12 cellular contexts compared by ENCODE assay signal in genomic region chr16:11561856-11562255, GRCh38. TPM values are rescaled to one million over a fixed set of nuclear protein-coding genes. Genes with fewer than 3 reads are reported as not detected.
DNase-seq lines count a peak whose midpoint lies in the region; ATAC-seq lines count a peak whose summit lies in the region.
"Had no signal": no experiment of that assay in that cellular context is flagged by ENCODE, and none has a peak within 500 bp of the region (broad histone marks: within the 10 kb centered on the region; RNA-seq: fewer than 3 reads in every experiment).

No MANE protein-coding gene starts in this region.

- no peaks in the 10 kb centered on the region for H3K9me3 ChIP-seq in thymus (ENCODE audit: control insufficient read depth)

- peaks cover 64% of the 10 kb centered on the region for H3K4me1 Mint-ChIP-seq in activated CD4-positive, alpha-beta T cell treated with anti-CD3 and anti-CD28 coated beads, Interleukin-2, amount 10 ng/mL, durations not matched to agents 24 days and 14 days
- H3K4me1 Mint-ChIP-seq in activated naive CD8-positive, alpha-beta T cell treated with anti-CD3 and anti-CD28 coated beads, Interleukin-2, amount 10 ng/mL, durations not matched to agents 7 days and 5 days: peaks cover 39% of the 10 kb centered on the region
- H3K4me1 Mint-ChIP-seq in memory B cell: peaks cover 22% of the 10 kb centered on the region

- no peaks in the 10 kb centered on the region for H3K36me3 ChIP-seq in thymus (ENCODE audit: control insufficient read depth, insufficient read depth)

- POLR2A ChIA-PET in activated naive CD8-positive, alpha-beta T cell treated with anti-CD3 and anti-CD28 coated beads, Interleukin-2, amount 10 ng/mL, durations not matched to agents 7 days and 5 days (lab: Charles Lee): interaction anchor here (0.6 to 1.6 kb wide), 2 partner anchors 15 to 27 kb away, joined by 4 read pairs; no protein-coding TSS in a partner anchor

- WGBS in thymus: 96% methylated on average over 3 of the region's 3 CpGs

- H3K27me3 Mint-ChIP-seq in activated CD4-positive, alpha-beta T cell treated with anti-CD3 and anti-CD28 coated beads, Interleukin-2, amount 10 ng/mL, durations not matched to agents 24 days and 14 days: no peaks in the 10 kb centered on the region
- H3K27me3 Mint-ChIP-seq in activated naive CD8-positive, alpha-beta T cell treated with anti-CD3 and anti-CD28 coated beads, Interleukin-2, amount 10 ng/mL, durations not matched to agents 7 days and 5 days: no peaks in the 10 kb centered on the region
- H3K27me3 Mint-ChIP-seq in memory B cell: no peaks in the 10 kb centered on the region
- H3K27me3 Mint-ChIP-seq: stimulated activated memory B cell treated with anti-CD40 and anti-IgM and Interleukin-4, amounts not matched to agents 10 μg/mL and 1 μg/mL and 100 μg/mL, for 72 hours had no signal

- peaks cover 2% of the 10 kb centered on the region for H3K9me3 Mint-ChIP-seq in activated CD4-positive, alpha-beta T cell treated with anti-CD3 and anti-CD28 coated beads, Interleukin-2, amount 10 ng/mL, durations not matched to agents 24 days and 14 days
- H3K9me3 Mint-ChIP-seq in activated naive CD8-positive, alpha-beta T cell treated with anti-CD3 and anti-CD28 coated beads, Interleukin-2, amount 10 ng/mL, durations not matched to agents 7 days and 5 days: peaks cover 2% of the 10 kb centered on the region
- H3K9me3 Mint-ChIP-seq in memory B cell: no peaks in the 10 kb centered on the region
- H3K9me3 Mint-ChIP-seq: stimulated activated memory B cell treated with anti-CD40 and anti-IgM and Interleukin-4, amounts not matched to agents 10 μg/mL and 1 μg/mL and 100 μg/mL, for 72 hours had no signal

- no peaks in the 10 kb centered on the region for H3K4me1 ChIP-seq in thymus (ENCODE audit: control insufficient read depth, insufficient read depth, low read length)

- H3K27ac ChIP-seq in thymus (ENCODE audit: low read depth): peak overlapping the region; percentile 33
- H3K27ac ChIP-seq: VCaP had no signal

- peak overlapping the region; percentile 89 for H3K4me3 Mint-ChIP-seq in activated CD4-positive, alpha-beta T cell treated with anti-CD3 and anti-CD28 coated beads, Interleukin-2, amount 10 ng/mL, durations not matched to agents 24 days and 14 days
- H3K4me3 Mint-ChIP-seq in activated naive CD8-positive, alpha-beta T cell treated with anti-CD3 and anti-CD28 coated beads, Interleukin-2, amount 10 ng/mL, durations not matched to agents 7 days and 5 days: peak overlapping the region; percentile 79
- no peak overlapping the region for H3K4me3 Mint-ChIP-seq in memory B cell
- H3K4me3 Mint-ChIP-seq: stimulated activated memory B cell treated with anti-CD40 and anti-IgM and Interleukin-4, amounts not matched to agents 10 μg/mL and 1 μg/mL and 100 μg/mL, for 72 hours had no signal

- H3K27ac Mint-ChIP-seq in activated CD4-positive, alpha-beta T cell treated with anti-CD3 and anti-CD28 coated beads, Interleukin-2, amount 10 ng/mL, durations not matched to agents 24 days and 14 days: peak overlapping the region; percentile 92
- H3K27ac Mint-ChIP-seq in activated naive CD8-positive, alpha-beta T cell treated with anti-CD3 and anti-CD28 coated beads, Interleukin-2, amount 10 ng/mL, durations not matched to agents 7 days and 5 days: peak overlapping the region; percentile 93
- peak overlapping the region; percentile 70 for H3K27ac Mint-ChIP-seq in memory B cell
- H3K27ac Mint-ChIP-seq: stimulated activated memory B cell treated with anti-CD40 and anti-IgM and Interleukin-4, amounts not matched to agents 10 μg/mL and 1 μg/mL and 100 μg/mL, for 72 hours had no signal

- H3K36me3 Mint-ChIP-seq in activated CD4-positive, alpha-beta T cell treated with anti-CD3 and anti-CD28 coated beads, Interleukin-2, amount 10 ng/mL, durations not matched to agents 24 days and 14 days (ENCODE audit: low read depth): peaks cover 50% of the 10 kb centered on the region
- H3K36me3 Mint-ChIP-seq in activated naive CD8-positive, alpha-beta T cell treated with anti-CD3 and anti-CD28 coated beads, Interleukin-2, amount 10 ng/mL, durations not matched to agents 7 days and 5 days: peaks cover 18% of the 10 kb centered on the region
- peaks cover 23% of the 10 kb centered on the region for H3K36me3 Mint-ChIP-seq in memory B cell

- H3K27me3 ChIP-seq in thymus (ENCODE audit: control insufficient read depth, insufficient read depth): no peaks in the 10 kb centered on the region

- intact Hi-C loops in activated CD4-positive, alpha-beta T cell treated with anti-CD3 and anti-CD28 coated beads, Interleukin-2, amount 10 ng/mL, durations not matched to agents 24 days and 14 days (cut with micrococcal nuclease): loop anchor here (1.0 kb wide), 1 partner anchor 20 kb away; no protein-coding TSS in a partner anchor

- DNase-seq in activated CD4-positive, alpha-beta T cell treated with anti-CD3 and anti-CD28 coated beads, Interleukin-2, amount 10 ng/mL, durations not matched to agents 24 days and 14 days: no peak
- DNase-seq in activated CD4-positive, alpha-beta T cell treated with anti-CD3 and anti-CD28 coated beads for 48 hours: no peak
- no peak for DNase-seq in activated naive CD8-positive, alpha-beta T cell treated with anti-CD3 and anti-CD28 coated beads, Interleukin-2, amount 10 ng/mL, durations not matched to agents 7 days and 5 days
- DNase-seq in memory B cell (ENCODE audit: low spot score in 2 of 2) (no peak), germinal center (ENCODE audit: low spot score) (no peak), Ammon's horn (ENCODE audit: low spot score) (no peak)
- DNase-seq: NCI-H1105 treated with DMSO at 0.1 percent for 48 hours; stimulated activated CD4-positive, alpha-beta T cell treated with anti-CD3 and anti-CD28 coated beads, Interleukin-12 subunit alpha, Interleukin-12 subunit beta, amount 100 ng/mL, for 4 hours had no signal

- H3K4me3 ChIP-seq in thymus (ENCODE audit: low read length): no peak overlapping the region

- no peak for ATAC-seq in activated naive CD8-positive, alpha-beta T cell treated with anti-CD3 and anti-CD28 coated beads, Interleukin-2, amount 10 ng/mL, durations not matched to agents 7 days and 5 days (ENCODE audit: low read depth)
- ATAC-seq in memory B cell (ENCODE audit: low read depth): no peak
- no peak for ATAC-seq in GM21447 (IDR thresholded peaks at IDR 0.05; ENCODE audit: unreplicated experiment)
- ATAC-seq: stimulated activated memory B cell treated with anti-CD40 and anti-IgM and Interleukin-4, amounts not matched to agents 10 μg/mL and 1 μg/mL and 100 μg/mL, for 72 hours had no signal

RNA-seq across cellular contexts. Expression of gene LITAF, which starts 24.9 kb away (rescaled TPM):
- total RNA-seq in activated CD4-positive, alpha-beta T cell treated with anti-CD3 and anti-CD28 coated beads, Interleukin-2, amount 10 ng/mL, durations not matched to agents 24 days and 14 days: 163 and 170 TPM in 2 replicates
- total RNA-seq in activated naive CD8-positive, alpha-beta T cell treated with anti-CD3 and anti-CD28 coated beads, Interleukin-2, amount 10 ng/mL, durations not matched to agents 7 days and 5 days: 100 to 1,000 TPM; 109 TPM
- 95.0 TPM for polyA plus RNA-seq in thymus
